ENCODE assay signal across 8 cellular contexts in the genomic region with DNA sequence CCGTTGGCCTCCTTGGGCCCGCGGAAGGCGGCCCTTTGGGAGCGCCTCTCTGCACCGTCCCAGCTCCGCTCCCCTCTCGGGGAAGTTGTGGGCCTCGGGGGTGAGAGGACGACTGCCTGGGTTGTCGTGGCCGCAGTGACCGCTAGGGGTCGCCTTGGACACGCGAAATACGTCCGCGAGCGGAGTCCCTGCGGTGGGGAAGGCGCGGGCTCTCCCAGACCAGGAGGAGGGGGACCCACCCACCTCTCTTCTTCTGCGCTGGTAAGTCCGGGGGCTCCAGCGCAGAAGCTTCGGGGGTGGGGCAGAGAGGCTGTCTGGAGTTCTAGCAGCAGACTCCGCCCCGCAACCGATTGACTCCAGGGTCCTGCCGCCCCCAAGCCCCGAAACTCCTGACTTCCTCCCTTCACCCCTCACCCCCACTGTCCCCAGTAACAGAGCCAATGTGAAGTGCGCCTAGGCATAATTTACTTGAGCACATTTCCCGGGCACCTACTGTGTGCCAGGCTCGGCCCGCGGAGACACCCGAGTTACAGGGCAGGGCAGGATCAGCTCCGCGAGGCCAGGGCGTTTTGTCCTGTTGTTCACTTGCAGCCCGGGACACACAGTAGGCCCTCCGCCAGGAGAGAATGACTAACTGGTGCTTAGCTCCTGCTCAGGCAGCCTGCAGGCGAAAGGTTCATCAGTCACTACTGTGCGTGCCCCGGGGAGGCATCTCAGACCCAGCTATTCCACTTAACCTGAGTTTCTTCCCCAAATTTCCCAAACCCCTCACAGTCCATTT. TPM values are rescaled to one million over a fixed set of nuclear protein-coding genes. Genes with fewer than 3 reads are reported as not detected.
DNase-seq lines count a peak whose midpoint lies in the region; ATAC-seq and TF ChIP-seq lines count a peak whose summit lies in the region.

No MANE protein-coding gene starts in this region.

- H3K9me3 Mint-ChIP-seq in activated naive CD4-positive, alpha-beta T cell treated with anti-CD3 and anti-CD28 coated beads, Interleukin-2, amount 10 ng/mL, durations not matched to agents 7 days and 5 days: no peaks in the 10 kb centered on the region

- peaks cover 22% of the 10 kb centered on the region for H3K4me1 Mint-ChIP-seq in activated naive CD4-positive, alpha-beta T cell treated with anti-CD3 and anti-CD28 coated beads, Interleukin-2, amount 10 ng/mL, durations not matched to agents 7 days and 5 days

- CTCF ChIA-PET in activated naive CD4-positive, alpha-beta T cell treated with anti-CD3 and anti-CD28 coated beads, Interleukin-2, amount 10 ng/mL, durations not matched to agents 7 days and 5 days (lab: Charles Lee): interaction anchor here (0.6 to 6.6 kb wide), 31 partner anchors 8 to 781 kb away, joined by 3 to 50 read pairs (median 4); a partner anchor contains a TSS

- H3K4me3 Mint-ChIP-seq in activated naive CD4-positive, alpha-beta T cell treated with anti-CD3 and anti-CD28 coated beads, Interleukin-2, amount 10 ng/mL, durations not matched to agents 7 days and 5 days: peak overlapping the region; percentile 50

- WGBS in ovary, 3 donors: 13 to 21% (median 13%) methylated on average over 38 to 46 of the region's 46 CpGs
- WGBS in thymus: 13% methylated on average over 46 of the region's 46 CpGs

- H3K9me3 ChIP-seq in SJCRH30 (replicated peaks): no peaks in the 10 kb centered on the region
- no peaks in the 10 kb centered on the region for H3K9me3 ChIP-seq in ovary
- H3K9me3 ChIP-seq in thymus (ENCODE audit: control insufficient read depth): no peaks in the 10 kb centered on the region

- TF ChIP-seq POLR2A in ovary (IDR thresholded peaks at IDR 0.05): no peak

- H3K27me3 Mint-ChIP-seq in activated naive CD4-positive, alpha-beta T cell treated with anti-CD3 and anti-CD28 coated beads, Interleukin-2, amount 10 ng/mL, durations not matched to agents 7 days and 5 days: peaks cover 53% of the 10 kb centered on the region

- H3K36me3 ChIP-seq in SJCRH30 (no peaks in the 10 kb centered on the region), ovary (no peaks in the 10 kb centered on the region), thymus (ENCODE audit: control insufficient read depth, insufficient read depth) (no peaks in the 10 kb centered on the region)

- ATAC-seq in GM19397 (IDR thresholded peaks at IDR 0.05; ENCODE audit: unreplicated experiment): peak; percentile 74

- intact Hi-C loops in head of caudate nucleus (cut with DNase I) (loop anchor here (5.0 kb wide), 1 partner anchor 171 kb away; a partner anchor contains a TSS), ovary (cut with DNase I) (loop anchor here in 2 of 4 donors (5.0 kb wide), 3 partner anchors 119 to 171 kb away; a partner anchor contains a TSS)

- H3K4me1 ChIP-seq in SJCRH30 (no peaks in the 10 kb centered on the region; the same call in 1 of the 2 replicates), ovary (ENCODE audit: insufficient read depth) (peaks cover 10% of the 10 kb centered on the region), thymus (ENCODE audit: control insufficient read depth, insufficient read depth, low read length) (peaks cover 2% of the 10 kb centered on the region)

- peak; percentile 88 to 94 (median 92) for TF ChIP-seq CTCF in ovary (IDR thresholded peaks at IDR 0.05)

- no peaks in the 10 kb centered on the region for H3K27me3 ChIP-seq in SJCRH30
- no peaks in the 10 kb centered on the region for H3K27me3 ChIP-seq in ovary
- H3K27me3 ChIP-seq in thymus (ENCODE audit: control insufficient read depth, insufficient read depth): no peaks in the 10 kb centered on the region

- H3K36me3 Mint-ChIP-seq in activated naive CD4-positive, alpha-beta T cell treated with anti-CD3 and anti-CD28 coated beads, Interleukin-2, amount 10 ng/mL, durations not matched to agents 7 days and 5 days: no peaks in the 10 kb centered on the region

- no peak overlapping the region for H3K27ac ChIP-seq in SJCRH30
- no peak overlapping the region for H3K27ac ChIP-seq in ovary
- no peak overlapping the region for H3K27ac ChIP-seq in thymus (ENCODE audit: low read depth)

- no peak overlapping the region for H3K27ac Mint-ChIP-seq in activated naive CD4-positive, alpha-beta T cell treated with anti-CD3 and anti-CD28 coated beads, Interleukin-2, amount 10 ng/mL, durations not matched to agents 7 days and 5 days

- DNase-seq in CD1c-positive myeloid dendritic cell (ENCODE audit: extremely low spot score): peak; percentile 90
- DNase-seq in HT-29 (ENCODE audit: low spot score): peak; percentile 72
- peak; percentile 77 for DNase-seq in SJCRH30
- DNase-seq in activated naive CD4-positive, alpha-beta T cell treated with anti-CD3 and anti-CD28 coated beads, Interleukin-2, amount 10 ng/mL, durations not matched to agents 7 days and 5 days: peak; percentile 93
- peak; percentile 83 to 97 (median 92) for DNase-seq in head of caudate nucleus
- DNase-seq in ovary: peak; percentile 90 to 96 (median 95)

- TF ChIP-seq EP300 in ovary (IDR thresholded peaks at IDR 0.05): no peak

- peak overlapping the region; percentile 30 for H3K4me3 ChIP-seq in SJCRH30
- H3K4me3 ChIP-seq in ovary: peak overlapping the region; percentile 44
- H3K4me3 ChIP-seq in thymus (ENCODE audit: low read length): peak overlapping the region; percentile 33

RNA-seq across cellular contexts. Expression of a gene that starts 32.8 kb away (rescaled TPM):
- not detected in 2 replicates for total RNA-seq in HT-29 (2014; rRNA removed; shearing (Covaris generic))
- total RNA-seq in SJCRH30 (2014; rRNA removed; shearing (Covaris generic)): not detected in 2 replicates
- 1 to 10 TPM in 1 of 7 donors, under 1 TPM in 4, not detected in 2; 0.48 to 1.8 (median 0.65) TPM for total RNA-seq in ovary
- polyA plus RNA-seq in ovary (10 to 100 TPM in 1 of 2 donors, under 1 TPM in 1; 0.61 to 10.3 TPM), thymus (12.9 TPM)

RNA-seq across cellular contexts. Expression of a gene that starts 59.7 kb away (rescaled TPM):
- 6.1 and 10.5 TPM in 2 replicates for total RNA-seq in HT-29 (2014; rRNA removed; shearing (Covaris generic))
- 4.3 and 4.6 TPM in 2 replicates for total RNA-seq in SJCRH30 (2014; rRNA removed; shearing (Covaris generic))
- 10 to 100 TPM in 4 of 7 donors, 1 to 10 TPM in 3; 8.2 to 11.3 (median 10.5) TPM for total RNA-seq in ovary
- polyA plus RNA-seq in ovary: 10 to 100 TPM in 1 of 2 donors, 1 to 10 TPM in 1; 4.8 to 36.6 TPM
- polyA plus RNA-seq in thymus: 7.6 TPM
